9 cellular contexts compared by ENCODE assay signal in the genomic region with DNA sequence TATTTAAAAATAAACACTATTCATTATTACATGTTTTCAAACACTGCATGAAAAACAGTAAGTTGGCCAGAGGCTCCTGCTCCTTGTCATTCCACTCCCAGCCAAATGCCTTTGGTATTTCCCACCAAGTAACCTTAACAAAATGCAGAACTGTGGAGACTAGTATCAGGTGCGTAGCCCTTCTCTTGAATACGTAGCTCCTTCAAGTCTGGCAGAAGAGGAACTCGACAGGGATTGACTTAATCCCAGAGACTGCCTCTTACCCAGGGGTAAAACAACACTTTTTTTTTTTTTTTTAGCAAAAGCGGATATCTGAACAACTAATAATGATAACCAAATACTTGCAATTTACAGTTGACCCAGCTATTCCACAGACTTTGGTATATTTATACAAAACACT. TPM values are rescaled to one million over a fixed set of nuclear protein-coding genes. Genes with fewer than 3 reads are reported as not detected.
DNase-seq lines count a peak whose midpoint lies in the region; ATAC-seq and TF ChIP-seq lines count a peak whose summit lies in the region.
"Had no signal": no experiment of that assay in that cellular context is flagged by ENCODE, and none has a peak within 500 bp of the region (broad histone marks: within the 10 kb centered on the region; RNA-seq: fewer than 3 reads in every experiment).

No MANE protein-coding gene starts in this region.

- H3K4me3 Mint-ChIP-seq in T-helper 1 cell treated with Interleukin-12 subunit alpha and Interleukin-12 subunit beta and Interleukin-4 antibody, amounts not matched to agents 30 μg/mL and 1 μg/mL, for 36 hours: peak overlapping the region; percentile 94
- peak overlapping the region; percentile 98 for H3K4me3 Mint-ChIP-seq in activated B cell treated with CpG ODN at 0.5 μM for 24 hours

- H3K36me3 Mint-ChIP-seq in T-helper 1 cell treated with Interleukin-12 subunit alpha and Interleukin-12 subunit beta and Interleukin-4 antibody, amounts not matched to agents 30 μg/mL and 1 μg/mL, for 36 hours (ENCODE audit: low read depth): peaks cover 24% of the 10 kb centered on the region
- peaks cover 46% of the 10 kb centered on the region for H3K36me3 Mint-ChIP-seq in activated B cell treated with CpG ODN at 0.5 μM for 24 hours (ENCODE audit: low read depth)

- H3K27me3 ChIP-seq in iPS-15b (ENCODE audit: control insufficient read depth, insufficient read depth, low read length) (no peaks in the 10 kb centered on the region), stomach (no peaks in the 10 kb centered on the region)

- H3K36me3 ChIP-seq in iPS-15b (ENCODE audit: control insufficient read depth, insufficient read depth, low read length) (peaks cover 9% of the 10 kb centered on the region), stomach (peaks cover 18 to 42% (median 38%) of the 10 kb centered on the region in 4 donors)

- TF ChIP-seq CTCF in activated B cell treated with CpG ODN at 0.5 μM for 24 hours (IDR thresholded peaks at IDR 0.05): no peak
- TF ChIP-seq CTCF in stomach (IDR thresholded peaks at IDR 0.05): no peak

- DNase-seq in T-helper 1 cell: no peak
- DNase-seq in activated B cell treated with CpG ODN at 0.5 μM for 24 hours: no peak
- no peak for DNase-seq in stomach
- no peak for DNase-seq in SKM-1 (lab: John Stamatoyannopoulos, UW; ENCODE audit: unreplicated experiment)
- DNase-seq in DMS53 (lab: John Stamatoyannopoulos, UW): no peak
- no peak for DNase-seq in occipital lobe (lab: John Stamatoyannopoulos, UW)

- intact Hi-C loops in activated B cell treated with CpG ODN at 0.5 μM for 24 hours (cut with micrococcal nuclease): loop anchor here (5.0 kb wide), 1 partner anchor 759 kb away; a partner anchor contains a TSS
- intact Hi-C loops in stomach (cut with DNase I; ENCODE audit: low total_unique reads): no loop called here

- 8 to 14% (median 9%) methylated on average over 4 of the region's 4 CpGs for WGBS in stomach, 5 donors

- H3K4me1 ChIP-seq in iPS-15b (ENCODE audit: control insufficient read depth, insufficient read depth, low read length) (no peaks in the 10 kb centered on the region), stomach (peaks cover 0 to 26% (median 18%) of the 10 kb centered on the region in 4 donors)

- TF ChIP-seq POLR2A in stomach (IDR thresholded peaks at IDR 0.05): no peak

- H3K4me1 Mint-ChIP-seq in T-helper 1 cell treated with Interleukin-12 subunit alpha and Interleukin-12 subunit beta and Interleukin-4 antibody, amounts not matched to agents 30 μg/mL and 1 μg/mL, for 36 hours (ENCODE audit: low read depth): peaks cover 23% of the 10 kb centered on the region
- H3K4me1 Mint-ChIP-seq in activated B cell treated with CpG ODN at 0.5 μM for 24 hours: peaks cover 30% of the 10 kb centered on the region

- H3K27ac ChIP-seq in stomach: peak overlapping the region in 4 of 5 donors; percentile 83 to 88 (median 86)

- H3K4me3 ChIP-seq in iPS-15b (ENCODE audit: low read depth, low read length): peak overlapping the region; percentile 99
- H3K4me3 ChIP-seq in stomach: peak overlapping the region; percentile 88 to 92 (median 90)

- H3K9ac ChIP-seq in iPS-15b (ENCODE audit: low read depth, low read length): peak overlapping the region; percentile 79

- peaks cover 6% of the 10 kb centered on the region for H3K9me3 Mint-ChIP-seq in T-helper 1 cell treated with Interleukin-12 subunit alpha and Interleukin-12 subunit beta and Interleukin-4 antibody, amounts not matched to agents 30 μg/mL and 1 μg/mL, for 36 hours
- no peaks in the 10 kb centered on the region for H3K9me3 Mint-ChIP-seq in activated B cell treated with CpG ODN at 0.5 μM for 24 hours

- CTCF ChIA-PET in activated B cell treated with CpG ODN at 0.5 μM for 24 hours (lab: Charles Lee): interaction anchor here (1.2 to 2.6 kb wide), 5 partner anchors 14 to 633 kb away, joined by 3 to 16 read pairs (median 7); a partner anchor contains a TSS

- H3K27me3 Mint-ChIP-seq in T-helper 1 cell treated with Interleukin-12 subunit alpha and Interleukin-12 subunit beta and Interleukin-4 antibody, amounts not matched to agents 30 μg/mL and 1 μg/mL, for 36 hours (ENCODE audit: low read depth): peaks cover 7% of the 10 kb centered on the region
- peaks cover 2% of the 10 kb centered on the region for H3K27me3 Mint-ChIP-seq in activated B cell treated with CpG ODN at 0.5 μM for 24 hours

- H3K27ac Mint-ChIP-seq in T-helper 1 cell treated with Interleukin-12 subunit alpha and Interleukin-12 subunit beta and Interleukin-4 antibody, amounts not matched to agents 30 μg/mL and 1 μg/mL, for 36 hours: no peak overlapping the region
- H3K27ac Mint-ChIP-seq in activated B cell treated with CpG ODN at 0.5 μM for 24 hours: peak overlapping the region; percentile 92

- H3K9me3 ChIP-seq in iPS-15b (ENCODE audit: control insufficient read depth, insufficient read depth, low read length) (no peaks in the 10 kb centered on the region), stomach (no peaks in the 10 kb centered on the region)

- ATAC-seq in activated B cell treated with CpG ODN at 0.5 μM for 24 hours (ENCODE audit: low read depth): no peak

- POLR2A ChIA-PET in activated B cell treated with CpG ODN at 0.5 μM for 24 hours (lab: Charles Lee): interaction anchor here (0.7 to 3.1 kb wide), 6 partner anchors 57 to 760 kb away, joined by 3 to 23 read pairs (median 4); a partner anchor contains a TSS

- TF ChIP-seq EP300 in stomach (IDR thresholded peaks at IDR 0.05): no peak

RNA-seq across cellular contexts. Expression of a gene that starts 0.7 kb away (rescaled TPM):
- 41.5 and 45.6 TPM in 2 replicates for total RNA-seq in activated B cell treated with CpG ODN at 0.5 μM for 24 hours
- total RNA-seq in stomach: 10 to 100 TPM in 3 of 5 donors, 1 to 10 TPM in 2; 1.4 to 50.4 (median 25.8) TPM
- 10 to 100 TPM in 2 of 3 donors, 1 to 10 TPM in 1; 7.1 to 18.5 (median 11.3) TPM for polyA plus RNA-seq in stomach
- 126 TPM for total RNA-seq in occipital lobe

RNA-seq across cellular contexts. Expression of a gene that starts 40.8 kb away (rescaled TPM):
- total RNA-seq in activated B cell treated with CpG ODN at 0.5 μM for 24 hours (not detected in 2 replicates), stomach (not detected), occipital lobe (0.78 TPM)
- not detected for polyA plus RNA-seq in stomach
- total RNA-seq: Daoy had no signal
